Comparison of ENCODE assay signal across 9 cellular contexts in the genomic region with DNA sequence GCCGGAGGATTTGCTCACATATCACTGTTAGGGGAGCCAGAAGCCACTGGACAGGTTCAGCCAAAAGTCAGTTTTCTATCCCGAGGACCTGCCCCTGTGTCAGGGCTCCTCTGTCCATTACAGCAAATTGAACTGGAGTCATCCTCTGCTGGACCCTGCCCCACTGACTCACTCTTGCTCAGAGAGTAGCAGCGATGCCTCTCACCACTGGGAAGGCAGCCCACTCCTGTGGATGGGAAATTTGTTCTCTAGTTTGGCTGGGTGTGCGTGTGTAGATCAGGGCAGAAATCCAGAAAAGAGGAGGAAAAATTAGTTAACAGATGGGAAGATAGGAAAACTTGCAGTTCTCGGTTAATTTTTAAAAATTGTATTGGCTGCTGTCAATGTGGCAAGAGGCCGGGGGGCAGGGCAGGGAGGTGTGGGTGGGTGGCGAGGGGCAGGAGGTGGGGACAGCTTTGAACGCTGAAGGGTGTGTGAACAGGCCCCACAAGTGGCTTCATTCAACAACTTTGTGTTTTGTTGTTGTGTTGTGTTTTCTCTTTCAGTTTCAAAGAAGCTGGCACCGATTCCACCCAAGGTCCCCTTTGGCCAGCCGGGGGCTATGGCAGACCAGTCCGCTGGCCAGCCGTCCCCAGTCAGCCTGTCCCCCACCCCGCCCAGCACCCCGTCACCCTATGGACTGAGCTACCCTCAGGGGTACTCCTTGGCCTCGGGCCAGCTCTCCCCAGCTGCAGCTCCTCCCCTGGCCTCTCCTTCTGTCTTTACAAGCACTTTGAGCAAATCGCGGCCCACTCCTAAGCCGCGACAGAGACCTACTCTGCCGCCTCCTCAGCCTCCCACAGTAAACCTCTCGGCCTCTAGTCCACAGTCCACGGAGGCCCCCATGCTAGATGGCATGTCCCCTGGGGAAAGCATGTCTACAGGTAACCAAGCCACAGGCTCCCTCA. TPM values are rescaled to one million over a fixed set of nuclear protein-coding genes. Genes with fewer than 3 reads are reported as not detected.
A peak's percentile ranks its signal among the peaks of the same experiment; 100 is the strongest.
DNase-seq lines count a peak whose midpoint lies in the region; ATAC-seq and TF ChIP-seq lines count a peak whose summit lies in the region.
"Had no signal": no experiment of that assay in that cellular context is flagged by ENCODE, and none has a peak within 500 bp of the region (broad histone marks: within the 10 kb centered on the region; RNA-seq: fewer than 3 reads in every experiment).

No MANE protein-coding gene starts in this region.

- DNase-seq in GM23248 = peak; percentile 98
- peak; percentile 91 for DNase-seq in astrocyte of the spinal cord (ENCODE audit: low read depth, low spot score)
- DNase-seq in islet precursor cell = peak; percentile 66
- DNase-seq in smooth muscle cell of the brain vasculature (ENCODE audit: low read depth, low spot score) = peak; percentile 6
- no peak for DNase-seq in NCI-H345 treated with DMSO at 0.1 percent for 48 hours (lab: John Stamatoyannopoulos, UW; ENCODE audit: unreplicated experiment)
- no peak for DNase-seq in activated T-cell treated with anti-CD3 and anti-CD28 coated beads, Interleukin-2, amount 50 U/mL, for 72 hours
- no peak for DNase-seq in activated T-cell treated with anti-CD3 and anti-CD28 coated beads for 4 hours
- DNase-seq: stimulated activated CD4-positive, alpha-beta T cell treated with anti-CD3 and anti-CD28 coated beads, Interleukin-12 subunit alpha, Interleukin-12 subunit beta, amount 100 ng/mL, for 4 hours had no signal

- H3K4me1 Mint-ChIP-seq in activated T-cell treated with anti-CD3 and anti-CD28 coated beads, Interleukin-2, amount 50 U/mL, for 72 hours (ENCODE audit: low read depth) = no peaks in the 10 kb centered on the region

- no peak for ATAC-seq in HG03442 (IDR thresholded peaks at IDR 0.05; ENCODE audit: unreplicated experiment)
- no peak for ATAC-seq in activated T-cell treated with anti-CD3 and anti-CD28 coated beads, Interleukin-2, amount 50 U/mL, for 72 hours (replicated peaks in 1 of 2)

- no peak for TF ChIP-seq CTCF in astrocyte of the spinal cord (IDR thresholded peaks at IDR 0.05; ENCODE audit: low read depth, low read length)

- H3K4me3 ChIP-seq in GM23248 (peak overlapping the region; percentile 58), astrocyte of the spinal cord (ENCODE audit: low read depth, low read length) (no peak overlapping the region)

- peaks cover 6% of the 10 kb centered on the region for H3K27me3 Mint-ChIP-seq in activated T-cell treated with anti-CD3 and anti-CD28 coated beads, Interleukin-2, amount 50 U/mL, for 72 hours (ENCODE audit: low read depth)

- H3K9me3 ChIP-seq in GM23248 (ENCODE audit: low read depth) = no peaks in the 10 kb centered on the region

- no peak overlapping the region for H3K27ac Mint-ChIP-seq in activated T-cell treated with anti-CD3 and anti-CD28 coated beads, Interleukin-2, amount 50 U/mL, for 72 hours

- no peaks in the 10 kb centered on the region for H3K36me3 ChIP-seq in GM23248 (ENCODE audit: low read depth)

- H3K9ac ChIP-seq in GM23248 = peak overlapping the region; percentile 74

- peak overlapping the region; percentile 77 for H2AFZ ChIP-seq in GM23248

- peak overlapping the region; percentile 80 for H3K27ac ChIP-seq in GM23248

- no peaks in the 10 kb centered on the region for H4K20me1 ChIP-seq in GM23248 (ENCODE audit: insufficient read depth)

- no peaks in the 10 kb centered on the region for H3K9me2 ChIP-seq in GM23248 (ENCODE audit: insufficient read depth)

- WGBS in GM23248 (ENCODE audit: low coverage in 1 of 2, low lambda C conversion rate in 2 of 2, missing lambda C conversion rate in 2 of 2), 2 experiments = 8 to 10% methylated on average over 17 to 22 of the region's 22 CpGs

- no peaks in the 10 kb centered on the region for H3K27me3 ChIP-seq in GM23248 (replicated peaks; ENCODE audit: insufficient read depth)

- H3K4me3 Mint-ChIP-seq in activated T-cell treated with anti-CD3 and anti-CD28 coated beads, Interleukin-2, amount 50 U/mL, for 72 hours = no peak overlapping the region

- H3K4me1 ChIP-seq in GM23248 (ENCODE audit: insufficient read depth) = peaks cover 24% of the 10 kb centered on the region

- peak overlapping the region; percentile 67 for H3K4me2 ChIP-seq in GM23248 (ENCODE audit: unreplicated experiment)

- peaks cover 18% of the 10 kb centered on the region; the same call in 1 of the 2 replicates for H3F3A ChIP-seq in GM23248 (ENCODE audit: insufficient read depth)

- H3K36me3 Mint-ChIP-seq in activated T-cell treated with anti-CD3 and anti-CD28 coated beads, Interleukin-2, amount 50 U/mL, for 72 hours (ENCODE audit: insufficient read depth in 2 of 2) = no peaks in the 10 kb centered on the region

- H3K79me2 ChIP-seq in GM23248 (ENCODE audit: insufficient read depth) = no peaks in the 10 kb centered on the region

- in situ Hi-C loops in GM23248 (cut with MboI) = loop anchor here (25.0 kb wide), 1 partner anchor 722 kb away; no protein-coding TSS in a partner anchor
- in situ Hi-C loops in astrocyte of the spinal cord (cut with HindIII; ENCODE audit: low sequenced_read_pairs) = no loop called here

- H3K9me3 Mint-ChIP-seq in activated T-cell treated with anti-CD3 and anti-CD28 coated beads, Interleukin-2, amount 50 U/mL, for 72 hours = no peaks in the 10 kb centered on the region

RNA-seq across cellular contexts. Expression of a gene that starts 33.6 kb away (rescaled TPM):
- 54.8 and 66.5 TPM in 2 replicates for total RNA-seq in GM23248 (2014; rRNA removed; shearing (Covaris generic))
- polyA plus RNA-seq in GM23248 (2016; fragmentation: Nextera tagmentation; extraction: Ambion mirVana) = 42.2 and 44.3 TPM in 2 replicates
- 10 to 100 TPM; 60.7 to 67.7 TPM for total RNA-seq in activated T-cell treated with anti-CD3 and anti-CD28 coated beads, Interleukin-2, amount 50 U/mL, for 72 hours

Comparison
In these comparisons a context has a peak if more than half of its experiments do, and no peak if none do; other contexts are left out.
1. DNase-seq: peak in GM23248 (single experiment), astrocyte of the spinal cord (single experiment), islet precursor cell (single experiment) and smooth muscle cell of the brain vasculature (single experiment); none in NCI-H345 treated with DMSO at 0.1 percent for 48 hours (single experiment), activated T-cell treated with anti-CD3 and anti-CD28 coated beads, Interleukin-2, amount 50 U/mL, for 72 hours (0 of 2) and activated T-cell treated with anti-CD3 and anti-CD28 coated beads for 4 hours (single experiment).